14 cellular contexts compared by ENCODE assay signal in genomic region chr7:95899919-95900513, GRCh38.
A peak's percentile ranks its signal among the peaks of the same experiment; 100 is the strongest.
DNase-seq lines count a peak whose midpoint lies in the region; TF ChIP-seq lines count a peak whose summit lies in the region.
"Had no signal": no experiment of that assay in that cellular context is flagged by ENCODE, and none has a peak within 500 bp of the region (broad histone marks: within the 10 kb centered on the region; RNA-seq: fewer than 3 reads in every experiment).

No MANE protein-coding gene starts in this region.

- peaks cover 2% of the 10 kb centered on the region for H3K9me3 ChIP-seq in WERI-Rb-1 (ENCODE audit: severe bottlenecking)
- H3K9me3 ChIP-seq: transverse colon had no signal

- H3K27me3 ChIP-seq in WERI-Rb-1 (ENCODE audit: insufficient read depth, low read depth, severe bottlenecking) = no peaks in the 10 kb centered on the region
- H3K27me3 ChIP-seq: cardiac muscle cell, transverse colon had no signal

- H3K4me3 ChIP-seq in WERI-Rb-1 (ENCODE audit: low read depth, low read length) = no peak overlapping the region
- H3K4me3 ChIP-seq: cardiac muscle cell, transverse colon had no signal

- no peaks in the 10 kb centered on the region for H3K36me3 ChIP-seq in WERI-Rb-1
- H3K36me3 ChIP-seq: cardiac muscle cell, transverse colon had no signal

- H3K4me3 Mint-ChIP-seq in nephron progenitor cell = no peak overlapping the region
- H3K4me3 Mint-ChIP-seq in activated naive CD8-positive, alpha-beta T cell treated with anti-CD3 and anti-CD28 coated beads for 36 hours = no peak overlapping the region

- H3K4me1 Mint-ChIP-seq in nephron progenitor cell = no peaks in the 10 kb centered on the region
- H3K4me1 Mint-ChIP-seq in activated naive CD8-positive, alpha-beta T cell treated with anti-CD3 and anti-CD28 coated beads for 36 hours = no peaks in the 10 kb centered on the region

- TF ChIP-seq CTCF in WERI-Rb-1 (IDR thresholded peaks at IDR 0.05; ENCODE audit: low read depth, low read length) (peak; percentile 59), nephron progenitor cell (IDR thresholded peaks at IDR 0.05) (no peak)

- no peaks in the 10 kb centered on the region for H3K9me3 Mint-ChIP-seq in nephron progenitor cell
- no peaks in the 10 kb centered on the region for H3K9me3 Mint-ChIP-seq in activated naive CD8-positive, alpha-beta T cell treated with anti-CD3 and anti-CD28 coated beads for 36 hours

- H3K27ac ChIP-seq in WERI-Rb-1 = no peak overlapping the region
- H3K27ac ChIP-seq: cardiac muscle cell, transverse colon had no signal

- H3K27ac Mint-ChIP-seq in nephron progenitor cell = no peak overlapping the region
- no peak overlapping the region for H3K27ac Mint-ChIP-seq in activated naive CD8-positive, alpha-beta T cell treated with anti-CD3 and anti-CD28 coated beads for 36 hours

- H3K27me3 Mint-ChIP-seq in nephron progenitor cell (ENCODE audit: low read depth, poor library complexity) = peaks cover 19% of the 10 kb centered on the region
- peaks cover 3% of the 10 kb centered on the region for H3K27me3 Mint-ChIP-seq in activated naive CD8-positive, alpha-beta T cell treated with anti-CD3 and anti-CD28 coated beads for 36 hours

- DNase-seq in DMS79 treated with DMSO at 0.1 percent for 48 hours (lab: John Stamatoyannopoulos, UW) = peak; percentile 19
- peak; percentile 94 for DNase-seq in MV-4-11 (lab: John Stamatoyannopoulos, UW)
- peak; percentile 56 for DNase-seq in WERI-Rb-1
- peak; percentile 10 for DNase-seq in nephron progenitor cell
- DNase-seq in hepatic stellate cell (ENCODE audit: low spot score) = no peak
- DNase-seq in activated naive CD8-positive, alpha-beta T cell treated with anti-CD3 and anti-CD28 coated beads for 36 hours = no peak
- DNase-seq in AG20443 (ENCODE audit: low spot score) = no peak
- DNase-seq in UCSD-AML1 (lab: John Stamatoyannopoulos, UW; ENCODE audit: unreplicated experiment) = no peak
- DNase-seq: activated CD4-positive, CD25-positive, alpha-beta regulatory T cell treated with anti-CD3 and anti-CD28 coated beads, Interleukin-2, amount 50 U/mL, for 72 hours; effector CD8-positive, alpha-beta T cell; NCI-H1417 treated with DMSO at 0.1 percent for 48 hours; stimulated activated CD4-positive, alpha-beta T cell treated with anti-CD3 and anti-CD28 coated beads, Interleukin-4, amount 100 ng/mL, for 4 hours; transverse colon had no signal

- H3K36me3 Mint-ChIP-seq in nephron progenitor cell (ENCODE audit: low read depth) = no peaks in the 10 kb centered on the region
- no peaks in the 10 kb centered on the region for H3K36me3 Mint-ChIP-seq in activated naive CD8-positive, alpha-beta T cell treated with anti-CD3 and anti-CD28 coated beads for 36 hours

Comparison
In these comparisons a context has a peak if more than half of its experiments do, and no peak if none do; other contexts are left out.
1. DNase-seq: peak in DMS79 treated with DMSO at 0.1 percent for 48 hours (single experiment), MV-4-11 (single experiment), WERI-Rb-1 (single experiment) and nephron progenitor cell (single experiment); none in hepatic stellate cell (single experiment), activated naive CD8-positive, alpha-beta T cell treated with anti-CD3 and anti-CD28 coated beads for 36 hours (single experiment), AG20443 (single experiment) and UCSD-AML1 (single experiment).